In the genomic region with DNA sequence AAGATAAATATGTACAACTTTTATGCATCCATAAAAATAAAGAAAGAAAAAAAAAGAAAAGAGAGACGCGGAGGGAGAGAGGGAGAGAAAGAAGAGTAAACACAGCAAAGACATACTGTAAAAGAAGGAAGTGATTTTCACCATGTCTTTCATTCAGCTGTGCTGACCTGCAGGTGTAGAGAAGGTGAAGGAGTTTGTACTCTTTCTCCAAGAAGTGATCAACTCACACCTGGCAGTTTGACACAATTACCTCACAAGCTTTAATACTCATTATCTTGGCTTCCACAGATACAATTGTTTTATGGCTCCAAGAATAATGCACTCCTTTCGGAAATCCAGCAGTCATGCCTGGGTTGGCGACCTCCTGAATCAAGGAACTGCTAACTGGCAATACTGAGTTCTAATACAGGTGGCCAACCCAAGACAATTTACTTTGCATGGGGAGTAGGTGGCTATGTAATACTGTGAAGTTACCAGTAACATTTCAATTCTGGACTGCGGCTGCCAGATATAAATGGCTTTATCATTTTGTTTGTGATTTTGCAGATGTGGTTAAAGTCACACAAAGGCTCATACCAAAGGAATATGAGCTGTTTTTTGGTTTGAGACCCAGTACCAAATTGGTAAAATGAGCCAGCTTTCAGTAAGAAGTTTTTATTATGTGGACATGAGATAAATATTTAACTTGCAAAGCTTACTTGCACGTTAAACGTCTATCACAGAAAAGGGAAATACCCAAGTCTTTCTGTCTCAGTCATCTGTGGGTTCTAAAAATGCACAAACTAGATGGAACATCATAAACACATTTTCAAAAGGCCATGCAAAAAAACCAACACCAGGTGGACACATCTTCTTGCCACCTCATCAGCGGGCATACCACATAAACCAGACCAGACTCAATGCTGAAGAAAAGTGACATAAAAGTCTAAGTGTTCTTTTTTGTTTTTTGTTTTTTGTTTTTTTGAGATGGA, we compare ENCODE assay signal across 16 cellular contexts.
DNase-seq lines count a peak whose midpoint lies in the region; ATAC-seq and TF ChIP-seq lines count a peak whose summit lies in the region.
"Had no signal": no experiment of that assay in that cellular context is flagged by ENCODE, and none has a peak within 500 bp of the region (broad histone marks: within the 10 kb centered on the region; RNA-seq: fewer than 3 reads in every experiment).

No MANE protein-coding gene starts in this region.

- DNase-seq in foreskin keratinocyte, result no peak
- no peak for DNase-seq in cortex of kidney (lab: John Stamatoyannopoulos, UW)
- DNase-seq in DMS 273 (lab: John Stamatoyannopoulos, UW; ENCODE audit: unreplicated experiment), result no peak
- DNase-seq in type B pancreatic cell (ENCODE audit: extremely low spot score, unreplicated experiment), result no peak
- DNase-seq in mesenchymal stem cell, result no peak
- DNase-seq: activated CD8-positive, alpha-beta T cell treated with anti-CD3 and anti-CD28 coated beads, Interleukin-2, amount 10 ng/mL, durations not matched to agents 7 days and 5 days; amniotic stem cell; NCI-H226; SK-N-SH; stimulated activated CD4-positive, alpha-beta T cell treated with anti-CD3 and anti-CD28 coated beads, Interleukin-15, amount 100 ng/mL, for 24 hours; stimulated activated naive CD4-positive, alpha-beta T cell treated with Interleukin-2 at 50 U/mL for 16 hours had no signal

- H3K27ac Mint-ChIP-seq in type B pancreatic cell, result no peak overlapping the region
- H3K27ac Mint-ChIP-seq: activated CD8-positive, alpha-beta T cell treated with anti-CD3 and anti-CD28 coated beads, Interleukin-2, amount 10 ng/mL, durations not matched to agents 7 days and 5 days had no signal

- H3K4me3 ChIP-seq in mesenchymal stem cell (ENCODE audit: insufficient read depth in 1 of 2, low read depth in 1 of 2, low read length in 2 of 2), result no peak overlapping the region
- H3K4me3 ChIP-seq: K562 had no signal

- H2BK12ac ChIP-seq in mesenchymal stem cell (ENCODE audit: low read length in 2 of 2), result no peak overlapping the region

- H3K36me3 Mint-ChIP-seq in type B pancreatic cell, result no peaks in the 10 kb centered on the region

- no peak overlapping the region for H3K18ac ChIP-seq in mesenchymal stem cell (ENCODE audit: low read depth in 1 of 2, low read length in 2 of 2)

- no peaks in the 10 kb centered on the region for H3K4me1 Mint-ChIP-seq in type B pancreatic cell (ENCODE audit: unreplicated experiment)

- no peak overlapping the region for H3K14ac ChIP-seq in mesenchymal stem cell (ENCODE audit: low read length in 2 of 2)

- H3K36me3 ChIP-seq in mesenchymal stem cell (ENCODE audit: control insufficient read depth in 1 of 2, insufficient read depth in 2 of 2, low read depth in 1 of 2, low read length in 2 of 2), result no peaks in the 10 kb centered on the region

- no peak overlapping the region for H3K9ac ChIP-seq in mesenchymal stem cell (ENCODE audit: low read length)
- H3K9ac ChIP-seq: SK-N-SH had no signal

- no peak overlapping the region for H2AFZ ChIP-seq in mesenchymal stem cell (ENCODE audit: low read depth, low read length)

- WGBS in mesenchymal stem cell, result 85% methylated on average over 5 of the region's 8 CpGs

- no peaks in the 10 kb centered on the region for H3K27me3 ChIP-seq in foreskin keratinocyte
- H3K27me3 ChIP-seq in mesenchymal stem cell (ENCODE audit: control insufficient read depth in 1 of 2, insufficient read depth in 1 of 2, low read length in 2 of 2), result no peaks in the 10 kb centered on the region

- no peak overlapping the region for H3K23ac ChIP-seq in mesenchymal stem cell (ENCODE audit: low read length in 2 of 2)

- no peaks in the 10 kb centered on the region for H3K9me3 ChIP-seq in mesenchymal stem cell (ENCODE audit: control insufficient read depth, low read length)
- H3K9me3 ChIP-seq: SK-N-SH had no signal

- H4K91ac ChIP-seq in mesenchymal stem cell (ENCODE audit: low read length), result no peak overlapping the region

- TF ChIP-seq CTCF in foreskin keratinocyte (conservative IDR thresholded peaks at IDR 0.05) (no peak), type B pancreatic cell (conservative IDR thresholded peaks at IDR 0.05) (no peak)

- H3K4me1 ChIP-seq in foreskin keratinocyte (peaks cover 6% of the 10 kb centered on the region), mesenchymal stem cell (ENCODE audit: control insufficient read depth, insufficient read depth, low read depth, low read length) (peaks cover 2% of the 10 kb centered on the region)

- no peak overlapping the region for H4K8ac ChIP-seq in mesenchymal stem cell (ENCODE audit: low read length)

- no peaks in the 10 kb centered on the region for H3K27me3 Mint-ChIP-seq in type B pancreatic cell

- peak; percentile 65 for ATAC-seq in GM18858 (IDR thresholded peaks at IDR 0.05; ENCODE audit: unreplicated experiment)
- ATAC-seq in GM21723 (IDR thresholded peaks at IDR 0.05; ENCODE audit: unreplicated experiment), result peak; percentile 69
- ATAC-seq in HG03139 (IDR thresholded peaks at IDR 0.05; ENCODE audit: unreplicated experiment), result peak; percentile 53
- no peak for ATAC-seq in foreskin keratinocyte
- ATAC-seq: activated CD8-positive, alpha-beta T cell treated with anti-CD3 and anti-CD28 coated beads, Interleukin-2, amount 10 ng/mL, durations not matched to agents 7 days and 5 days; K562 had no signal

- no peak overlapping the region for H3K4me3 Mint-ChIP-seq in type B pancreatic cell
- H3K4me3 Mint-ChIP-seq: activated CD8-positive, alpha-beta T cell treated with anti-CD3 and anti-CD28 coated beads, Interleukin-2, amount 10 ng/mL, durations not matched to agents 7 days and 5 days; neural crest cell had no signal

- no peak overlapping the region for H2AK5ac ChIP-seq in mesenchymal stem cell (ENCODE audit: low read length, severe bottlenecking)

- H3K4ac ChIP-seq in mesenchymal stem cell (ENCODE audit: low read depth in 1 of 2, low read length in 2 of 2), result no peak overlapping the region

- H2BK5ac ChIP-seq in mesenchymal stem cell (ENCODE audit: low read depth, low read length, poor library complexity, severe bottlenecking), result no peak overlapping the region

- no peaks in the 10 kb centered on the region for H3K79me1 ChIP-seq in mesenchymal stem cell (replicated peaks; ENCODE audit: low read length, poor library complexity, severe bottlenecking)

- H3K4me2 ChIP-seq in mesenchymal stem cell (ENCODE audit: low read length, poor library complexity, severe bottlenecking), result no peak overlapping the region
- H3K4me2 ChIP-seq: SK-N-SH had no signal

- H2BK120ac ChIP-seq in mesenchymal stem cell (ENCODE audit: low read depth, low read length), result no peak overlapping the region

- H3K27ac ChIP-seq in foreskin keratinocyte, result peak overlapping the region; percentile 25
- H3K27ac ChIP-seq in mesenchymal stem cell (ENCODE audit: low read length, poor library complexity, severe bottlenecking), result no peak overlapping the region

- H2BK15ac ChIP-seq in mesenchymal stem cell (ENCODE audit: low read depth, poor library complexity, severe bottlenecking), result no peak overlapping the region

- peaks cover 6% of the 10 kb centered on the region for H3K9me3 Mint-ChIP-seq in type B pancreatic cell
- H3K9me3 Mint-ChIP-seq: neural crest cell had no signal
